Comparison of ENCODE assay signal across 36 cellular contexts in genomic region chr10:35161906-35162305, GRCh38. TPM values are rescaled to one million over a fixed set of nuclear protein-coding genes. Genes with fewer than 3 reads are reported as not detected.
A peak's percentile ranks its signal among the peaks of the same experiment; 100 is the strongest.
DNase-seq lines count a peak whose midpoint lies in the region; ATAC-seq, FAIRE-seq and TF ChIP-seq lines count a peak whose summit lies in the region.
"Had no signal": no experiment of that assay in that cellular context is flagged by ENCODE, and none has a peak within 500 bp of the region (broad histone marks: within the 10 kb centered on the region; RNA-seq: fewer than 3 reads in every experiment).

No MANE protein-coding gene starts in this region.

- H3K9ac ChIP-seq in SK-N-SH = no peak overlapping the region
- H3K9ac ChIP-seq: BLaER1; BLaER1 treated with 17β-estradiol and CSF1 and Interleukin-3, amounts not matched to agents 10 nM and 100 nM had no signal

- DNase-seq in SK-N-SH (no peak), cardiac muscle cell (ENCODE audit: low read depth in 1 of 2, low spot score in 1 of 2) (no peak), right cardiac atrium (no peak), HTR-8/SVneo (ENCODE audit: insufficient read length, low spot score) (no peak)
- no peak for DNase-seq in CD4-positive, alpha-beta memory T cell
- DNase-seq: 8988T; ACHN; AML-193; BE2C; C1 segment of cervical spinal cord; Caco-2; Calu3; CD4-positive, alpha-beta T cell; CD4-positive, CD25-positive, alpha-beta regulatory T cell; CD8-positive, alpha-beta memory T cell; CD8-positive, alpha-beta T cell; COR-L47; DMS 273 treated with DMSO at 0.1 percent for 48 hours; DMS153; DMS53; DMS79; DMS79 treated with DMSO at 0.1 percent for 48 hours; DND-41; EL had no signal

- 95% methylated on average over 2 of the region's 2 CpGs for WGBS in SK-N-SH (ENCODE audit: low lambda C conversion rate)
- WGBS in right cardiac atrium = 99% methylated on average over 2 of the region's 2 CpGs

- peaks cover 1 to 6% of the 10 kb centered on the region in 2 donors for H3K36me3 Mint-ChIP-seq in CD4-positive, alpha-beta memory T cell

- POLR2A ChIA-PET in SK-N-SH (lab: Yijun Ruan, JAX) (no interaction called here), HEK293 (lab: Yijun Ruan, JAX) (no interaction called here)
- POLR2A ChIA-PET in CD4-positive, alpha-beta memory T cell (lab: Charles Lee; ENCODE audit: partially characterized antibody) = no interaction called here

- TF ChIP-seq CTCF in SK-N-SH (IDR thresholded peaks at IDR 0.05) (no peak), cardiac muscle cell (IDR thresholded peaks at IDR 0.05; ENCODE audit: low read depth, low read length) (no peak), HEK293 (tag by site-specific recombination; IDR thresholded peaks at IDR 0.05) (no peak)

- H4K20me1 ChIP-seq in SK-N-SH (ENCODE audit: insufficient read depth) = no peaks in the 10 kb centered on the region
- H4K20me1 ChIP-seq: BLaER1; BLaER1 treated with 17β-estradiol and CSF1 and Interleukin-3, amounts not matched to agents 10 nM and 100 nM had no signal

- no peaks in the 10 kb centered on the region for H3K4me1 Mint-ChIP-seq in CD4-positive, alpha-beta memory T cell
- H3K4me1 Mint-ChIP-seq: B cell; CD4-positive, CD25-positive, alpha-beta regulatory T cell; CD8-positive, alpha-beta memory T cell had no signal

- ATAC-seq in SK-N-SH treated with all-trans-retinoic acid at 6 μM for 48 hours = no peak
- no peak for ATAC-seq in right cardiac atrium
- no peak for ATAC-seq in GM18498 (IDR thresholded peaks at IDR 0.05; ENCODE audit: unreplicated experiment)
- ATAC-seq: A549; CD8-positive, alpha-beta T cell had no signal

- H3K9me2 ChIP-seq in SK-N-SH = no peaks in the 10 kb centered on the region

- no peak overlapping the region for H3K4me2 ChIP-seq in SK-N-SH
- H3K4me2 ChIP-seq: A549; BLaER1; BLaER1 treated with 17β-estradiol and CSF1 and Interleukin-3, amounts not matched to agents 10 nM and 100 nM had no signal

- peaks cover 0 to 15% of the 10 kb centered on the region in 2 experiments for H3K36me3 ChIP-seq in SK-N-SH (replicated peaks in 1 of 2; ENCODE audit: control insufficient read depth in 1 of 2, insufficient read depth in 2 of 2, low read length in 1 of 2)
- peaks cover 7% of the 10 kb centered on the region for H3K36me3 ChIP-seq in cardiac muscle cell
- no peaks in the 10 kb centered on the region for H3K36me3 ChIP-seq in HEK293 (ENCODE audit: control insufficient read depth in 2 of 2, insufficient read depth in 1 of 2, low read length in 2 of 2)
- H3K36me3 ChIP-seq in CD4-positive, alpha-beta memory T cell (ENCODE audit: insufficient read depth, low read length) = no peaks in the 10 kb centered on the region
- H3K36me3 ChIP-seq: BE2C had no signal

- no peak overlapping the region for H3K4me3 ChIP-seq in SK-N-SH (ENCODE audit: low read depth in 2 of 2, low read length in 1 of 2)
- H3K4me3 ChIP-seq in cardiac muscle cell = no peak overlapping the region
- no peak overlapping the region for H3K4me3 ChIP-seq in right cardiac atrium (ENCODE audit: low read length)
- H3K4me3 ChIP-seq in HEK293 (ENCODE audit: low read depth, low read length) = no peak overlapping the region
- H3K4me3 ChIP-seq in CD4-positive, alpha-beta memory T cell (ENCODE audit: low read length in 2 of 2) = no peak overlapping the region
- H3K4me3 ChIP-seq: A549; BLaER1; BLaER1 treated with 17β-estradiol and CSF1 and Interleukin-3, amounts not matched to agents 10 nM and 100 nM had no signal

- no peaks in the 10 kb centered on the region for H3K79me2 ChIP-seq in SK-N-SH (ENCODE audit: insufficient read depth)

- TF ChIP-seq EP300 in SK-N-SH (IDR thresholded peaks at IDR 0.05; ENCODE audit: borderline replicate concordance in 1 of 2, low read depth in 1 of 2, low read length in 1 of 2) = no peak

- H3K9me3 ChIP-seq in SK-N-SH = peaks cover 5% of the 10 kb centered on the region; the same call in 1 of the 2 replicates
- no peaks in the 10 kb centered on the region for H3K9me3 ChIP-seq in cardiac muscle cell (ENCODE audit: low read depth)
- no peaks in the 10 kb centered on the region for H3K9me3 ChIP-seq in right cardiac atrium (ENCODE audit: control insufficient read depth, low read length)
- no peaks in the 10 kb centered on the region for H3K9me3 ChIP-seq in HEK293 (ENCODE audit: control insufficient read depth, insufficient read depth, low read depth, low read length)
- H3K9me3 ChIP-seq in CD4-positive, alpha-beta memory T cell (ENCODE audit: control insufficient read depth in 1 of 2, low read length in 2 of 2) = no peaks in the 10 kb centered on the region
- H3K9me3 ChIP-seq: A549, BE2C, Caco-2 had no signal

- H3K4me3 Mint-ChIP-seq in CD4-positive, alpha-beta memory T cell = no peak overlapping the region
- H3K4me3 Mint-ChIP-seq: B cell; CD14-positive monocyte; CD4-positive, alpha-beta T cell; CD4-positive, CD25-positive, alpha-beta regulatory T cell; CD8-positive, alpha-beta memory T cell; CD8-positive, alpha-beta T cell had no signal

- H3K27me3 Mint-ChIP-seq in CD4-positive, alpha-beta memory T cell = no peaks in the 10 kb centered on the region
- H3K27me3 Mint-ChIP-seq: B cell; CD4-positive, alpha-beta T cell; CD4-positive, CD25-positive, alpha-beta regulatory T cell; CD8-positive, alpha-beta memory T cell had no signal

- H3F3A ChIP-seq in SK-N-SH (replicated peaks; ENCODE audit: insufficient read depth) = no peaks in the 10 kb centered on the region

- H2AFZ ChIP-seq in SK-N-SH (ENCODE audit: low read depth) = no peak overlapping the region

- peak overlapping the region in 2 of 7 donors; percentile 2 to 42 for H3K27ac Mint-ChIP-seq in CD4-positive, alpha-beta memory T cell
- H3K27ac Mint-ChIP-seq: B cell; CD14-positive monocyte; CD4-positive, alpha-beta T cell; CD8-positive, alpha-beta T cell had no signal

- H3K4me1 ChIP-seq in SK-N-SH (ENCODE audit: control insufficient read depth in 1 of 2, insufficient read depth in 2 of 2, low read depth in 1 of 2, low read length in 1 of 2) (no peaks in the 10 kb centered on the region), cardiac muscle cell (ENCODE audit: low read depth) (peaks cover 10% of the 10 kb centered on the region), right cardiac atrium (ENCODE audit: control insufficient read depth, insufficient read depth, low read length) (no peaks in the 10 kb centered on the region), HEK293 (ENCODE audit: control insufficient read depth, insufficient read depth, low read length) (no peaks in the 10 kb centered on the region)
- no peaks in the 10 kb centered on the region for H3K4me1 ChIP-seq in CD4-positive, alpha-beta memory T cell (ENCODE audit: insufficient read depth, low read length)
- H3K4me1 ChIP-seq: A549, BE2C, Caco-2 had no signal

- intact Hi-C loops in right cardiac atrium (cut with DNase I) = no loop called here
- intact Hi-C loops in CD4-positive, alpha-beta memory T cell (cut with micrococcal nuclease) = no loop called here

- no peak overlapping the region for H3K27ac ChIP-seq in SK-N-SH (ENCODE audit: low read depth in 2 of 2, low read length in 1 of 2)
- H3K27ac ChIP-seq in cardiac muscle cell = peak overlapping the region; percentile 22
- H3K27ac ChIP-seq in right cardiac atrium (ENCODE audit: low read length) = no peak overlapping the region
- no peak overlapping the region for H3K27ac ChIP-seq in HEK293 (ENCODE audit: extremely low read depth, low read depth, low read length)
- no peak overlapping the region for H3K27ac ChIP-seq in CD4-positive, alpha-beta memory T cell (ENCODE audit: low read depth, low read length)
- H3K27ac ChIP-seq: 22Rv1; A549; BLaER1; BLaER1 treated with 17β-estradiol and CSF1 and Interleukin-3, amounts not matched to agents 10 nM and 100 nM; C4-2B had no signal

- peak; percentile 91 for FAIRE-seq in HTR-8/SVneo (lab: Jason Lieb, UNC)
- FAIRE-seq: A204.1, D721Med had no signal

- H3K9me3 Mint-ChIP-seq in CD4-positive, alpha-beta memory T cell = no peaks in the 10 kb centered on the region
- H3K9me3 Mint-ChIP-seq: CD4-positive, alpha-beta T cell; CD4-positive, CD25-positive, alpha-beta regulatory T cell; CD8-positive, alpha-beta memory T cell; CD8-positive, alpha-beta T cell had no signal

- TF ChIP-seq RAD21 in SK-N-SH (IDR thresholded peaks at IDR 0.05; ENCODE audit: low read length) = no peak

- CTCF ChIA-PET in SK-N-SH (lab: Yijun Ruan, JAX) = interaction anchor here (2.2 kb wide), 1 partner anchor 34 kb away, joined by 6 read pairs; no protein-coding TSS in a partner anchor
- CTCF ChIA-PET in HEK293 (lab: Yijun Ruan, JAX) = interaction anchor here (1.3 kb wide), 1 partner anchor 34 kb away, joined by 4 read pairs; no protein-coding TSS in a partner anchor
- CTCF ChIA-PET in CD4-positive, alpha-beta memory T cell (lab: Charles Lee; ENCODE audit: partially characterized antibody) = interaction anchor here (1.8 kb wide), 1 partner anchor 41 kb away, joined by 4 read pairs; no protein-coding TSS in a partner anchor

- H3K27me3 ChIP-seq in SK-N-SH (ENCODE audit: insufficient read depth) (no peaks in the 10 kb centered on the region), cardiac muscle cell (no peaks in the 10 kb centered on the region), right cardiac atrium (ENCODE audit: control insufficient read depth, insufficient read depth) (no peaks in the 10 kb centered on the region)
- no peaks in the 10 kb centered on the region for H3K27me3 ChIP-seq in CD4-positive, alpha-beta memory T cell (ENCODE audit: insufficient read depth, low read length)
- H3K27me3 ChIP-seq: BE2C; BLaER1; BLaER1 treated with 17β-estradiol and CSF1 and Interleukin-3, amounts not matched to agents 10 nM and 100 nM had no signal

TF ChIP-seq in SK-N-SH treated with all-trans-retinoic acid at 6 μM for 48 hours, 23 proteins besides CTCF, POLR2A, EP300 and RAD21 (continues in another document):
- TF ChIP-seq ZNF8 (CRISPR knock-in tag; IDR thresholded peaks at IDR 0.05) (peak; percentile 54; the same call in 1 of the 2 replicates), ARNTL (CRISPR knock-in tag; IDR thresholded peaks at IDR 0.05; ENCODE audit: borderline replicate concordance, low read depth) (no peak), OSR1 (CRISPR knock-in tag; IDR thresholded peaks at IDR 0.05) (no peak)

TF ChIP-seq in HEK293, 187 proteins besides CTCF, POLR2A, EP300 and RAD21 (continues in another document):
- TF ChIP-seq TRIM28 (IDR thresholded peaks at IDR 0.05; ENCODE audit: borderline replicate concordance, low read length) = no peak

RNA-seq across cellular contexts. Expression of gene CREM, which starts 35.3 kb away (rescaled TPM):
- 41.4 TPM in 2 replicates for polyA plus RNA-seq in SK-N-SH (2012; rRNA removed)
- polyA plus RNA-seq in SK-N-SH (2012; cell fraction: cytosol; rRNA removed) = 47.1 and 52.1 TPM in 2 replicates
- polyA plus RNA-seq in SK-N-SH (2012; cell fraction: nucleus; rRNA removed) = 15.7 and 28.2 TPM in 2 replicates
- total RNA-seq in cardiac muscle cell = 415 and 468 TPM in 2 replicates
- polyA plus RNA-seq in cardiac muscle cell = 486 and 570 TPM in 2 replicates
- total RNA-seq in right cardiac atrium = 10 to 100 TPM; 31.9 to 39.9 (median 37.8) TPM
- polyA plus RNA-seq in right cardiac atrium = 41.0 TPM
- total RNA-seq in CD4-positive, alpha-beta memory T cell = 10 to 100 TPM; 17.8 to 22.3 TPM
- polyA plus RNA-seq in CD4-positive, alpha-beta memory T cell = 10 to 100 TPM; 30.6 to 66.4 TPM
